ENCODE assay signal across 9 cellular contexts in the genomic region with DNA sequence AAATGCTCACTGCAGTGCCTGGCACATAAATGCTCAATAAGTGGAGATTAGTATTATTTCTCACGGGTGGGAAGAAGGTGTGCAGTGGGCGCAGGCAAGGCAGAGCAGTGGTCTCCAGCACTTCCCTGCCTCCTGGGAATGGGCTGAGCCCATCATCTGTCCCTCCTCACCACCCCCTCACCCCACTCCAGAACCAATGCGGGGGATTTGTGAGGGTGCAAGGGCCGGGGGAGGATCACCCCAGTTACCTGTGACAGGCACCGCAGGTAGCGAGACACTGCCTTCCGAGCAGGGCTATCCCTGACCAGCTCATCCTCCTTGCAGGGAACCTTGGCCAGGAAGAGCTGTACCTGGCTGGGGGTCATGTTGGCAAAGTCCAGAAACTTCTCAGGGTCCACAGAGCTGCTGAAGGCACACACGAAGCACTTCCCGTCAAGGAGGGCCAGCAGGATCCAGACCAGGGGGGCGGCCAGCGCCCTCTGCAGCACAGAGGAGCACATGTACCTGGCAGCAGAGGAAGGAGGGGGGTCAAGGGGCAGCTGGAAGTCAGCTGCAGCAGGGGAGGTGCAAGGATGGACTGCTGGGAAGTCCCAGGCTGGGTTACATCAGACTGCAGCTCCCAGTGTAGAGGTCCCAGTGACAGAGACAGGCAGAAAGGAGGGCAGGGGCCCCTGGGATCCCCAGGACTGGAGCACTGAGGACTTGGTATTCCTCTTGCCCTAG. TPM values are rescaled to one million over a fixed set of nuclear protein-coding genes. Genes with fewer than 3 reads are reported as not detected.
DNase-seq lines count a peak whose midpoint lies in the region; ATAC-seq and TF ChIP-seq lines count a peak whose summit lies in the region.
"Had no signal": no experiment of that assay in that cellular context is flagged by ENCODE, and none has a peak within 500 bp of the region (broad histone marks: within the 10 kb centered on the region; RNA-seq: fewer than 3 reads in every experiment).

No MANE protein-coding gene starts in this region.

- no TSS peak for BruUV-seq in PC-3 (replicated peaks; lab: Mats Ljungman, UMichigan)

- H4K91ac ChIP-seq in mesenchymal stem cell (ENCODE audit: low read length), result no peak overlapping the region

- DNase-seq in COLO668 (lab: John Stamatoyannopoulos, UW; ENCODE audit: unreplicated experiment) (peak; percentile 5), PC-3 (no peak), foreskin keratinocyte (no peak), amniotic stem cell (lab: John Stamatoyannopoulos, UW) (no peak), SIG-M5 (lab: John Stamatoyannopoulos, UW) (no peak), mesenchymal stem cell (no peak)

- ATAC-seq in GM21529 (IDR thresholded peaks at IDR 0.05; ENCODE audit: unreplicated experiment), result peak; percentile 45
- no peak for ATAC-seq in PC-3
- no peak for ATAC-seq in foreskin keratinocyte
- no peak for ATAC-seq in HG02981 (IDR thresholded peaks at IDR 0.05; ENCODE audit: unreplicated experiment)
- ATAC-seq: left cardiac atrium had no signal

- intact Hi-C loops in PC-3 (cut with micrococcal nuclease), result no loop called here

- H3K4me1 ChIP-seq in PC-3 (ENCODE audit: insufficient read depth, low read length), result peaks cover 33% of the 10 kb centered on the region
- no peaks in the 10 kb centered on the region for H3K4me1 ChIP-seq in foreskin keratinocyte
- H3K4me1 ChIP-seq in mesenchymal stem cell (ENCODE audit: control insufficient read depth, insufficient read depth, low read depth, low read length), result peaks cover 6% of the 10 kb centered on the region

- no peak overlapping the region for H3K14ac ChIP-seq in mesenchymal stem cell (ENCODE audit: low read length in 2 of 2)

- no peaks in the 10 kb centered on the region for H3K79me1 ChIP-seq in mesenchymal stem cell (replicated peaks; ENCODE audit: low read length, poor library complexity, severe bottlenecking)

- H3K79me2 ChIP-seq in PC-3 (ENCODE audit: low read length), result no peaks in the 10 kb centered on the region

- TF ChIP-seq CTCF in PC-3 (conservative IDR thresholded peaks at IDR 0.05; ENCODE audit: low read depth, low read length) (0 out of 2 replicates have a peak, but pooled peaks have one; percentile 30), foreskin keratinocyte (conservative IDR thresholded peaks at IDR 0.05) (peak; percentile 30)

- H4K8ac ChIP-seq in mesenchymal stem cell (ENCODE audit: low read length), result no peak overlapping the region

- H3K27ac ChIP-seq in PC-3 (ENCODE audit: low read length) (no peak overlapping the region), foreskin keratinocyte (no peak overlapping the region), mesenchymal stem cell (ENCODE audit: low read length, poor library complexity, severe bottlenecking) (no peak overlapping the region)

- no peak overlapping the region for H2BK5ac ChIP-seq in mesenchymal stem cell (ENCODE audit: low read depth, low read length, poor library complexity, severe bottlenecking)

- no peak overlapping the region for H2BK15ac ChIP-seq in mesenchymal stem cell (ENCODE audit: low read depth, poor library complexity, severe bottlenecking)

- no peaks in the 10 kb centered on the region for H3F3A ChIP-seq in PC-3 (ENCODE audit: low read length, unreplicated experiment)

- H3K9ac ChIP-seq in PC-3 (ENCODE audit: low read length), result no peak overlapping the region
- H3K9ac ChIP-seq in mesenchymal stem cell (ENCODE audit: low read length), result no peak overlapping the region

- H3K4me2 ChIP-seq in PC-3 (ENCODE audit: low read length) (no peak overlapping the region), mesenchymal stem cell (ENCODE audit: low read length, poor library complexity, severe bottlenecking) (no peak overlapping the region)

- H3K9me3 ChIP-seq in PC-3 (ENCODE audit: low read length), result no peaks in the 10 kb centered on the region
- H3K9me3 ChIP-seq in mesenchymal stem cell (ENCODE audit: control insufficient read depth, low read length), result no peaks in the 10 kb centered on the region

- H3K9me2 ChIP-seq in PC-3 (replicated peaks; ENCODE audit: low read length), result no peaks in the 10 kb centered on the region

- H3K27me3 ChIP-seq in PC-3 (ENCODE audit: low read length), result no peaks in the 10 kb centered on the region
- H3K27me3 ChIP-seq in foreskin keratinocyte, result peaks cover 5% of the 10 kb centered on the region
- peaks cover 0 to 13% of the 10 kb centered on the region in 2 experiments for H3K27me3 ChIP-seq in mesenchymal stem cell (ENCODE audit: control insufficient read depth in 1 of 2, insufficient read depth in 1 of 2, low read length in 2 of 2)

- H3K4me3 ChIP-seq in PC-3 (ENCODE audit: low read length) (no peak overlapping the region), mesenchymal stem cell (ENCODE audit: insufficient read depth in 1 of 2, low read depth in 1 of 2, low read length in 2 of 2) (no peak overlapping the region)

- H3K23ac ChIP-seq in mesenchymal stem cell (ENCODE audit: low read length in 2 of 2), result no peak overlapping the region

- CTCF ChIA-PET in PC-3 (lab: Charles Lee), result no interaction called here

- POLR2A ChIA-PET in PC-3 (lab: Charles Lee; ENCODE audit: unreplicated experiment), result no interaction called here

- no peak overlapping the region for H2AK5ac ChIP-seq in mesenchymal stem cell (ENCODE audit: low read length, severe bottlenecking)

- H3K18ac ChIP-seq in mesenchymal stem cell (ENCODE audit: low read depth in 1 of 2, low read length in 2 of 2), result no peak overlapping the region

- no peaks in the 10 kb centered on the region; the same call in 1 of the 2 replicates for H3K36me3 ChIP-seq in PC-3 (ENCODE audit: low read depth, low read length)
- no peaks in the 10 kb centered on the region for H3K36me3 ChIP-seq in mesenchymal stem cell (ENCODE audit: control insufficient read depth in 1 of 2, insufficient read depth in 2 of 2, low read depth in 1 of 2, low read length in 2 of 2)

- H3K4ac ChIP-seq in mesenchymal stem cell (ENCODE audit: low read depth in 1 of 2, low read length in 2 of 2), result peak overlapping the region in 1 of 2 experiments; percentile 42

- H2AFZ ChIP-seq in PC-3 (ENCODE audit: low read length), result no peak overlapping the region
- H2AFZ ChIP-seq in mesenchymal stem cell (ENCODE audit: low read depth, low read length), result no peak overlapping the region

- H2BK12ac ChIP-seq in mesenchymal stem cell (ENCODE audit: low read length in 2 of 2), result peak overlapping the region in 1 of 2 experiments; percentile 15

- H2BK120ac ChIP-seq in mesenchymal stem cell (ENCODE audit: low read depth, low read length), result no peak overlapping the region

- WGBS in mesenchymal stem cell, result 57% methylated on average over 11 of the region's 11 CpGs

- no peaks in the 10 kb centered on the region for H4K20me1 ChIP-seq in PC-3 (ENCODE audit: low read length)

RNA-seq across cellular contexts. Expression of gene CALHM3, which starts 2.8 kb away (rescaled TPM):
- total RNA-seq in PC-3 (2014; rRNA removed) (2.3 and 4.1 TPM in 2 replicates), foreskin keratinocyte (not detected in 2 replicates)
- polyA plus RNA-seq in foreskin keratinocyte, result not detected in 2 replicates
- polyA plus RNA-seq in mesenchymal stem cell (2013, experiment 1 of 2), result not detected
- polyA plus RNA-seq in mesenchymal stem cell (2013, experiment 2 of 2), result not detected
- total RNA-seq: left cardiac atrium had no signal

RNA-seq across cellular contexts. Expression of gene NEURL1, which starts 17.3 kb away (rescaled TPM):
- total RNA-seq in PC-3 (2014; rRNA removed), result 1.7 and 3.5 TPM in 2 replicates
- total RNA-seq in foreskin keratinocyte, result 0.18 and 0.24 TPM in 2 replicates
- polyA plus RNA-seq in foreskin keratinocyte, result 0.32 and 0.40 TPM in 2 replicates
- 0.01 TPM for polyA plus RNA-seq in mesenchymal stem cell (2013, experiment 1 of 2)
- polyA plus RNA-seq in mesenchymal stem cell (2013, experiment 2 of 2), result 0.04 TPM

RNA-seq across cellular contexts. Expression of gene CALHM1, which starts 17.5 kb away (rescaled TPM):
- not detected in 2 replicates for total RNA-seq in PC-3 (2014; rRNA removed)
- total RNA-seq in foreskin keratinocyte, result not detected in 2 replicates
- not detected in 2 replicates for polyA plus RNA-seq in foreskin keratinocyte
- polyA plus RNA-seq in mesenchymal stem cell (2013, experiment 1 of 2), result not detected
- polyA plus RNA-seq in mesenchymal stem cell (2013, experiment 2 of 2), result not detected
- total RNA-seq: left cardiac atrium had no signal

RNA-seq across cellular contexts. Expression of gene CALHM2, which starts 24.0 kb away (rescaled TPM):
- total RNA-seq in PC-3 (2014; rRNA removed), result 1.3 and 2.0 TPM in 2 replicates
- 6.4 and 11.0 TPM in 2 replicates for total RNA-seq in foreskin keratinocyte
- 5.7 and 9.8 TPM in 2 replicates for polyA plus RNA-seq in foreskin keratinocyte
- polyA plus RNA-seq in mesenchymal stem cell (2013, experiment 1 of 2), result 8.7 TPM
- polyA plus RNA-seq in mesenchymal stem cell (2013, experiment 2 of 2), result 8.2 TPM
